23 cellular contexts compared by ENCODE assay signal in the genomic region with DNA sequence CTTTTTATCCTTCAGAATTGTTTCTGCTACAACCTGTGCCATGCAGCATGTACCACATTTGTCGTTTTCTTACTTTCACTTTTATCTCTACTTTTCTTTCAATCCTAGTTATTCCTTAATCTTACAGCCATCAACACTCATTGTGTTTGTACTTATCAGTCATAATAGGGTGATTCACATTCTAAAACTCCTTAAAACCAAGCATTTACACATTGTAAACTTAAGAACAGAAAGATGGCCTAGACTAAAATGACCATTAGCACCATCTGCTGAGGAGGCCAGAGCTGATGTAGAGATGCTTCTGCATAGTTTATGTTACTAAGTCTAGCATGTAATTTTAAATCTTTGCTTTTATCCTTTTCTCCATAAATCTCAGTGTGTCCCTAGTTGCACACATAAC.
"Had no signal": no experiment of that assay in that cellular context is flagged by ENCODE, and none has a peak within 500 bp of the region (broad histone marks: within the 10 kb centered on the region; RNA-seq: fewer than 3 reads in every experiment).

No MANE protein-coding gene starts in this region.

- H2AFZ ChIP-seq: parathyroid adenoma had no signal

- H3K4me3 ChIP-seq: coronary artery, esophagus muscularis mucosa, gastrocnemius medialis, mucosa of descending colon, right lobe of liver, thoracic aorta, transverse colon, vagina had no signal

- H3K79me2 ChIP-seq: parathyroid adenoma had no signal

- H3K4me1 ChIP-seq: esophagus muscularis mucosa, gastrocnemius medialis, parathyroid adenoma, right lobe of liver, vagina had no signal

- DNase-seq: dermis blood vessel endothelial cell; effector memory CD4-positive, alpha-beta T cell; foreskin fibroblast; gastrocnemius medialis; head of caudate nucleus; kidney; mesenchymal stem cell; mucosa of descending colon; naive B cell; right lobe of liver; small intestine; stimulated activated CD4-positive, alpha-beta T cell treated with anti-CD3 and anti-CD28 coated beads, Interleukin-15, amount 100 ng/mL, for 24 hours; stimulated activated CD4-positive, alpha-beta T cell treated with anti-CD3 and anti-CD28 coated beads, Interleukin-2, amount 100 ng/mL, for 48 hours; stimulated activated naive B cell treated with anti-CD40 and anti-IgM and Interleukin-4, amounts not matched to agents 10 μg/mL and 1 μg/mL and 100 μg/mL, for 72 hours; transverse colon had no signal

- H3K9ac ChIP-seq: parathyroid adenoma had no signal

- ATAC-seq: gastrocnemius medialis; left lobe of liver; mucosa of descending colon; natural killer cell treated with Interleukin-12 subunit alpha and Interleukin-12 subunit beta and Interleukin-15 and Interleukin-18, amount 100 ng/mL, for 72 hours; right lobe of liver; stimulated activated naive B cell treated with anti-CD40 and anti-IgM and Interleukin-4, amounts not matched to agents 10 μg/mL and 1 μg/mL and 100 μg/mL, for 72 hours had no signal

- H3K9me3 ChIP-seq: esophagus muscularis mucosa, gastrocnemius medialis, mucosa of descending colon, neutrophil, right lobe of liver, thoracic aorta, transverse colon, vagina had no signal

- H3K27me3 ChIP-seq: esophagus muscularis mucosa, gastrocnemius medialis, neutrophil, right lobe of liver, transverse colon, vagina had no signal

- H3K27ac ChIP-seq: coronary artery, esophagus muscularis mucosa, gastrocnemius medialis, neutrophil, parathyroid adenoma, right lobe of liver, thoracic aorta, transverse colon, vagina had no signal
